In the genomic region with DNA sequence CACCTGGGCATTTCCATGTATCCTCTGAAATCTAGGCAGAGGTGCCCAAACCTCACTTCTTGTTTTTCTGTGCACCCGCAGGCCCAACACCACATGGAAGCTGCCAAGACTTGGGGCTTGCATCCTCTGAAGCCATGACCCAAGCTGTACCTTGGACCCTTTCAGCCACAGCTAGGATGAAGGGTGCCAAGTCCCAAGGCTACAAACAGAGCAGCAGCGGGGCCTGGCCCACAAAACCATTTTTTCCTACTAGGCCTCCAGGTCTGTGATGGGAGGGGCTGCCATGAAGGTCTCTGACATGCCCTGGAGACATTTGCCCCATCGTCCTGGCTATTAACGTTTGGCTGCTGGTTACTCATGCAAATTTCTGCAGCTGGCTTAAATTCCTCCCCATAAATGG, we compare ENCODE assay signal across 26 cellular contexts. TPM values are rescaled to one million over a fixed set of nuclear protein-coding genes. Genes with fewer than 3 reads are reported as not detected.
A peak's percentile ranks its signal among the peaks of the same experiment; 100 is the strongest.
DNase-seq lines count a peak whose midpoint lies in the region; ATAC-seq, FAIRE-seq and TF ChIP-seq lines count a peak whose summit lies in the region.
"Had no signal": no experiment of that assay in that cellular context is flagged by ENCODE, and none has a peak within 500 bp of the region (broad histone marks: within the 10 kb centered on the region; RNA-seq: fewer than 3 reads in every experiment).

No MANE protein-coding gene starts in this region.

- H2AFZ ChIP-seq in K562 (ENCODE audit: low read depth, low read length): no peak overlapping the region

- H3K79me2 ChIP-seq in K562 (ENCODE audit: control insufficient read depth, insufficient read depth, low read length): no peaks in the 10 kb centered on the region

- no peak overlapping the region for H3K4me2 ChIP-seq in K562 (ENCODE audit: insufficient read depth, low read length)
- H3K4me2 ChIP-seq: BLaER1 had no signal

- no peak for TF ChIP-seq EP300 in K562 (IDR thresholded peaks at IDR 0.05; ENCODE audit: low read length)

- BruUV-seq in K562 (replicated peaks; lab: Mats Ljungman, UMichigan): no TSS peak

- 34% methylated on average over 4 of the region's 4 CpGs for WGBS in K562 (ENCODE audit: insufficient coverage, low coverage, missing lambda C conversion rate)

- H3K27ac ChIP-seq in K562 (ENCODE audit: extremely low read depth, low read depth, low read length): no peak overlapping the region
- H3K27ac ChIP-seq: BLaER1 had no signal

- intact Hi-C loops in K562 (cut with micrococcal nuclease): no loop called here
- intact Hi-C loops in activated CD4-positive, alpha-beta T cell treated with anti-CD3 and anti-CD28 coated beads, Interleukin-2, amount 10 ng/mL, durations not matched to agents 24 days and 14 days (cut with micrococcal nuclease): no loop called here

- H3K27ac Mint-ChIP-seq in immature natural killer cell: no peak overlapping the region
- no peak overlapping the region for H3K27ac Mint-ChIP-seq in activated CD4-positive, alpha-beta T cell treated with anti-CD3 and anti-CD28 coated beads, Interleukin-2, amount 10 ng/mL, durations not matched to agents 24 days and 14 days
- H3K27ac Mint-ChIP-seq: CD14-positive monocyte; CD4-positive, alpha-beta memory T cell; CD8-positive, alpha-beta memory T cell had no signal

- H3K4me3 Mint-ChIP-seq in immature natural killer cell: no peak overlapping the region
- no peak overlapping the region for H3K4me3 Mint-ChIP-seq in activated CD4-positive, alpha-beta T cell treated with anti-CD3 and anti-CD28 coated beads, Interleukin-2, amount 10 ng/mL, durations not matched to agents 24 days and 14 days
- H3K4me3 Mint-ChIP-seq: CD4-positive, alpha-beta memory T cell; CD4-positive, CD25-positive, alpha-beta regulatory T cell; CD8-positive, alpha-beta memory T cell had no signal

- H3K4me3 ChIP-seq in K562: no peak overlapping the region
- H3K4me3 ChIP-seq: BLaER1, GM12878 had no signal

- ATAC-seq in K562: no peak
- peak; percentile 51 for ATAC-seq in left lobe of liver
- no peak for ATAC-seq in GM19397 (IDR thresholded peaks at IDR 0.05; ENCODE audit: unreplicated experiment)
- ATAC-seq: GM12878 had no signal

- H3K9me3 Mint-ChIP-seq in immature natural killer cell: no peaks in the 10 kb centered on the region
- H3K9me3 Mint-ChIP-seq in activated CD4-positive, alpha-beta T cell treated with anti-CD3 and anti-CD28 coated beads, Interleukin-2, amount 10 ng/mL, durations not matched to agents 24 days and 14 days: peaks cover 4% of the 10 kb centered on the region
- H3K9me3 Mint-ChIP-seq: CD4-positive, CD25-positive, alpha-beta regulatory T cell; CD8-positive, alpha-beta memory T cell had no signal

- no peak overlapping the region for H3K9ac ChIP-seq in K562 (ENCODE audit: insufficient read depth in 1 of 2, low read depth in 2 of 2, low read length in 2 of 2)
- H3K9ac ChIP-seq: BLaER1 had no signal

- H3K36me3 ChIP-seq in K562 (ENCODE audit: control insufficient read depth, insufficient read depth, low read length): no peaks in the 10 kb centered on the region
- H3K36me3 ChIP-seq: BE2C, BLaER1 had no signal

- CTCF ChIA-PET in K562 (lab: Yijun Ruan, JAX; ENCODE audit: low intra/inter-chr PET ratio): no interaction called here

- in situ Hi-C loops in K562 (cut with MboI): no loop called here

- H4K20me1 ChIP-seq in K562 (replicated peaks; ENCODE audit: control insufficient read depth, insufficient read depth, low read length): no peaks in the 10 kb centered on the region
- H4K20me1 ChIP-seq: BLaER1 had no signal

- H3K4me1 Mint-ChIP-seq in immature natural killer cell: no peaks in the 10 kb centered on the region
- H3K4me1 Mint-ChIP-seq in activated CD4-positive, alpha-beta T cell treated with anti-CD3 and anti-CD28 coated beads, Interleukin-2, amount 10 ng/mL, durations not matched to agents 24 days and 14 days: peaks cover 4% of the 10 kb centered on the region

- DNase-seq in K562 (ENCODE audit: extremely low read depth in 1 of 4, low spot score in 3 of 4) (no peak), left lobe of liver (ENCODE audit: low spot score) (no peak), immature natural killer cell (no peak)
- no peak for DNase-seq in activated CD4-positive, alpha-beta T cell treated with anti-CD3 and anti-CD28 coated beads, Interleukin-2, amount 10 ng/mL, durations not matched to agents 24 days and 14 days
- DNase-seq: 8988T; ACHN; BE2C; C1 segment of cervical spinal cord; CD4-positive, alpha-beta memory T cell; CD4-positive, CD25-positive, alpha-beta regulatory T cell; CD8-positive, alpha-beta memory T cell; COR-L47; DMS 273 treated with DMSO at 0.1 percent for 48 hours; DMS153; DMS53; DMS79; DND-41; EL; GDM1 had no signal

- no peaks in the 10 kb centered on the region for H3K9me3 ChIP-seq in K562 (replicated peaks; ENCODE audit: control insufficient read depth, insufficient read depth, low read depth, low read length)
- H3K9me3 ChIP-seq: BE2C had no signal

- H3K9me1 ChIP-seq in K562 (ENCODE audit: control insufficient read depth, insufficient read depth, low read length): no peaks in the 10 kb centered on the region

- no peak for FAIRE-seq in K562 (lab: Jason Lieb, UNC)
- FAIRE-seq: A204.1, GM12878, GM12892, GM18507 had no signal

- no peak for TF ChIP-seq CTCF in K562 (IDR thresholded peaks at IDR 0.05 in 2 of 3, conservative IDR thresholded peaks at IDR 0.05 in 1 of 3; ENCODE audit: insufficient read depth in 2 of 3, low read depth in 1 of 3, low read length in 3 of 3)

- H3K36me3 Mint-ChIP-seq in immature natural killer cell: peaks cover 0 to 3% (median 0%) of the 10 kb centered on the region in 3 donors
- peaks cover 12% of the 10 kb centered on the region for H3K36me3 Mint-ChIP-seq in activated CD4-positive, alpha-beta T cell treated with anti-CD3 and anti-CD28 coated beads, Interleukin-2, amount 10 ng/mL, durations not matched to agents 24 days and 14 days (ENCODE audit: low read depth)

- no peaks in the 10 kb centered on the region for H3K27me3 ChIP-seq in K562 (ENCODE audit: control insufficient read depth in 2 of 2, insufficient read depth in 2 of 2, low read length in 2 of 2)
- H3K27me3 ChIP-seq: BE2C, BLaER1 had no signal

- no peaks in the 10 kb centered on the region for H3K27me3 Mint-ChIP-seq in immature natural killer cell (ENCODE audit: low read depth in 3 of 3)
- no peaks in the 10 kb centered on the region for H3K27me3 Mint-ChIP-seq in activated CD4-positive, alpha-beta T cell treated with anti-CD3 and anti-CD28 coated beads, Interleukin-2, amount 10 ng/mL, durations not matched to agents 24 days and 14 days
- H3K27me3 Mint-ChIP-seq: CD4-positive, CD25-positive, alpha-beta regulatory T cell had no signal

- TF ChIP-seq POLR2A in K562 (conservative IDR thresholded peaks at IDR 0.05): no peak

- POLR2A ChIA-PET in K562 (lab: Yijun Ruan, JAX): interaction anchor here (1.1 kb wide), 1 partner anchor 9 kb away, joined by 4 read pairs; no protein-coding TSS in a partner anchor

- no peak for TF ChIP-seq RAD21 in K562 (CRISPR knock-in tag; conservative IDR thresholded peaks at IDR 0.05 in 1 of 2, IDR thresholded peaks at IDR 0.05 in 1 of 2)

- H3K4me1 ChIP-seq in K562 (replicated peaks in 1 of 2; ENCODE audit: control insufficient read depth in 2 of 2, insufficient read depth in 2 of 2, low read length in 2 of 2): peaks cover 0 to 13% of the 10 kb centered on the region in 2 experiments; a peak in 3 of 5 replicates
- H3K4me1 ChIP-seq: BE2C had no signal

RNA-seq across cellular contexts. Expression of gene EIF4G2, which starts 20.4 kb away (rescaled TPM):
- 653 and 1,130 TPM in 2 replicates for total RNA-seq in K562 (2011; cell fraction: chromatin; rRNA removed; ENCODE audit: low replicate concordance)
- total RNA-seq in K562 (2011; cell fraction: nucleolus; rRNA removed): 356 and 378 TPM in 2 replicates
- 459 and 505 TPM in 2 replicates for total RNA-seq in K562 (2011; cell fraction: nucleoplasm; rRNA removed)
- total RNA-seq in K562 (2014; rRNA removed): 428 and 733 TPM in 2 replicates
- 481 and 499 TPM in 2 replicates for total RNA-seq in K562 (2014; rRNA removed; fragmentation: Illumina TruSeq; extraction: Trizol)
- 719 and 734 TPM in 2 replicates for total RNA-seq in K562 (2015; rRNA removed; fragmentation: Illumina TruSeq; extraction: Trizol)
- total RNA-seq in K562 (2021): 790 and 801 TPM in 2 replicates
- 449 and 646 TPM in 2 replicates for polyA plus RNA-seq in K562 (2011; rRNA removed)
- polyA plus RNA-seq in K562 (2011; cell fraction: cytosol; rRNA removed): 153 and 186 TPM in 2 replicates
- polyA plus RNA-seq in K562 (2011; cell fraction: nucleus; rRNA removed): 421 and 579 TPM in 2 replicates
- 338 and 520 TPM in 2 replicates for polyA plus RNA-seq in K562 (2012)
- 663 and 762 TPM in 2 replicates for polyA plus RNA-seq in K562 (2014; fragmentation: Illumina TruSeq; extraction: Trizol)
- 100 to 1,000 TPM; 206 to 683 TPM for polyA plus RNA-seq in K562 (2014; fragmentation: Nextera tagmentation; extraction: Ambion mirVana)
- 351 and 385 TPM in 2 replicates for polyA plus RNA-seq in K562 (2014; rRNA removed)
- 865 and 1,047 TPM in 2 replicates for polyA minus RNA-seq in K562 (2011; rRNA and poly(A)+ RNA removed)
- polyA minus RNA-seq in K562 (2011; cell fraction: cytosol; rRNA and poly(A)+ RNA removed): 467 and 888 TPM in 2 replicates
- polyA minus RNA-seq in K562 (2011; cell fraction: nucleus; rRNA and poly(A)+ RNA removed): 266 and 377 TPM in 2 replicates
- total RNA-seq in left lobe of liver: 318 TPM
- polyA plus RNA-seq in immature natural killer cell: 100 to 1,000 TPM; 322 to 508 (median 441) TPM
- 1,071 and 1,120 TPM in 2 replicates for total RNA-seq in activated CD4-positive, alpha-beta T cell treated with anti-CD3 and anti-CD28 coated beads, Interleukin-2, amount 10 ng/mL, durations not matched to agents 24 days and 14 days

RNA-seq across cellular contexts. Expression of gene ZBED5, which starts 28.7 kb away (rescaled TPM):
- total RNA-seq in K562 (2011; cell fraction: chromatin; rRNA removed; ENCODE audit: low replicate concordance): 26.1 and 84.9 TPM in 2 replicates
- 23.5 and 32.0 TPM in 2 replicates for total RNA-seq in K562 (2011; cell fraction: nucleolus; rRNA removed)
- total RNA-seq in K562 (2011; cell fraction: nucleoplasm; rRNA removed): 45.8 and 55.1 TPM in 2 replicates
- total RNA-seq in K562 (2014; rRNA removed) (12.4 and 17.3 TPM in 2 replicates), K562 (2014; rRNA removed; fragmentation: Illumina TruSeq; extraction: Trizol) (27.7 and 28.3 TPM in 2 replicates), K562 (2015; rRNA removed; fragmentation: Illumina TruSeq; extraction: Trizol) (24.6 and 28.6 TPM in 2 replicates), K562 (2021) (26.9 and 29.6 TPM in 2 replicates), left lobe of liver (7.1 TPM)
- polyA plus RNA-seq in K562 (2011; rRNA removed) (59.1 and 70.7 TPM in 2 replicates), K562 (2014; fragmentation: Illumina TruSeq; extraction: Trizol) (23.3 and 25.7 TPM in 2 replicates), K562 (2014; fragmentation: Nextera tagmentation; extraction: Ambion mirVana) (10 to 100 TPM; 21.3 to 25.1 TPM), K562 (2014; rRNA removed) (26.8 and 30.1 TPM in 2 replicates), immature natural killer cell (10 to 100 TPM in 1 of 3 donors, 1 to 10 TPM in 2; 7.2 to 14.7 (median 9.8) TPM)
- polyA plus RNA-seq in K562 (2011; cell fraction: cytosol; rRNA removed): 22.8 and 36.5 TPM in 2 replicates
- polyA plus RNA-seq in K562 (2011; cell fraction: nucleus; rRNA removed): 130 and 149 TPM in 2 replicates
- 20.0 and 25.3 TPM in 2 replicates for polyA plus RNA-seq in K562 (2012)
- 64.4 and 67.8 TPM in 2 replicates for polyA minus RNA-seq in K562 (2011; rRNA and poly(A)+ RNA removed)
- polyA minus RNA-seq in K562 (2011; cell fraction: cytosol; rRNA and poly(A)+ RNA removed): 22.4 and 27.6 TPM in 2 replicates
- 46.0 and 95.5 TPM in 2 replicates for polyA minus RNA-seq in K562 (2011; cell fraction: nucleus; rRNA and poly(A)+ RNA removed)
- 41.8 and 43.1 TPM in 2 replicates for total RNA-seq in activated CD4-positive, alpha-beta T cell treated with anti-CD3 and anti-CD28 coated beads, Interleukin-2, amount 10 ng/mL, durations not matched to agents 24 days and 14 days
